Comparison of ENCODE assay signal across 18 cellular contexts in genomic region chr15:53527996-53528395, GRCh38.
"Had no signal": no experiment of that assay in that cellular context is flagged by ENCODE, and none has a peak within 500 bp of the region (broad histone marks: within the 10 kb centered on the region; RNA-seq: fewer than 3 reads in every experiment).

No MANE protein-coding gene starts in this region.

- H3K4me1 Mint-ChIP-seq: activated naive CD4-positive, alpha-beta T cell treated with anti-CD3 and anti-CD28 coated beads, Interleukin-2, amount 50 U/mL, for 24 hours had no signal

- H3K4me3 ChIP-seq: breast epithelium, colonic mucosa, PC-9 had no signal

- ATAC-seq: activated CD4-positive, CD25-positive, alpha-beta regulatory T cell treated with anti-CD3 and anti-CD28 coated beads, Interleukin-2, amount 50 U/mL, for 24 hours; activated CD8-positive, alpha-beta T cell treated with anti-CD3 and anti-CD28 coated beads for 36 hours had no signal

- H3K9me3 Mint-ChIP-seq: activated naive CD4-positive, alpha-beta T cell treated with anti-CD3 and anti-CD28 coated beads, Interleukin-2, amount 50 U/mL, for 24 hours; T-helper 1 cell treated with Interleukin-12 subunit alpha and Interleukin-12 subunit beta and Interleukin-4 antibody, amounts not matched to agents 30 μg/mL and 1 μg/mL, for 36 hours had no signal

- H3K27me3 Mint-ChIP-seq: activated CD8-positive, alpha-beta T cell treated with anti-CD3 and anti-CD28 coated beads for 36 hours had no signal

- DNase-seq: activated CD4-positive, alpha-beta T cell treated with anti-CD3 and anti-CD28 coated beads for 4 hours; activated CD8-positive, alpha-beta memory T cell treated with anti-CD3 and anti-CD28 coated beads, Interleukin-2, amount 50 U/mL, for 4 hours; activated CD8-positive, alpha-beta T cell treated with anti-CD3 and anti-CD28 coated beads for 36 hours; activated naive CD4-positive, alpha-beta T cell; aorta; caudate nucleus; colonic mucosa; KG1; NCI-H1092; NCI-H1417; NCI-H1930; NCI-H524 treated with DMSO at 0.1 percent for 48 hours; PC-9; SHP77 treated with DMSO at 0.1 percent for 48 hours had no signal

- H3K4me3 Mint-ChIP-seq: activated CD8-positive, alpha-beta T cell treated with anti-CD3 and anti-CD28 coated beads for 36 hours; activated naive CD4-positive, alpha-beta T cell treated with anti-CD3 and anti-CD28 coated beads, Interleukin-2, amount 50 U/mL, for 24 hours; T-helper 1 cell treated with Interleukin-12 subunit alpha and Interleukin-12 subunit beta and Interleukin-4 antibody, amounts not matched to agents 30 μg/mL and 1 μg/mL, for 36 hours had no signal

- H3K36me3 Mint-ChIP-seq: activated naive CD4-positive, alpha-beta T cell treated with anti-CD3 and anti-CD28 coated beads, Interleukin-2, amount 50 U/mL, for 24 hours had no signal
